ENCODE assay signal across 20 cellular contexts in the genomic region with DNA sequence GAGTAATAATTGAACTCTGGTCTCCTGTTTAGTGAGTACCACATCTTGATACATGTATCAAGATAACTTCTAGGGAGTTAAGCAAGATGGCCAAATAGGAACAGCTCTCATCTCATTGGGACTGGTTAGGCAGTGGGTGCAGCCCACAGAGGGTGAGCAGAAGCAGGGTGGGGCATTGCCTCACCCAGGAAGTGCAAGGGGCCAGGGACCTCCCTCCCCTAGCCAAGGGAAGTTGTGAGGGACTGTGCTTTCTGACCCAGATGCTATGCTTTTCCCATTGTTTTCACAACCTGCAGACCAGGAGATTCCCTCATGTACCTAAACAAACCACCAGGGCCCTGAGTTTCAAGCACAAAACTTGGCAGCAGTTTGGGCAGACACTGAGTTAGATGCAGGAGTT.
A peak's percentile ranks its signal among the peaks of the same experiment; 100 is the strongest.
DNase-seq lines count a peak whose midpoint lies in the region; ATAC-seq and TF ChIP-seq lines count a peak whose summit lies in the region.
"Had no signal": no experiment of that assay in that cellular context is flagged by ENCODE, and none has a peak within 500 bp of the region (broad histone marks: within the 10 kb centered on the region; RNA-seq: fewer than 3 reads in every experiment).

No MANE protein-coding gene starts in this region.

- TF ChIP-seq CTCF in thyroid gland (IDR thresholded peaks at IDR 0.05): no peak

- H3K27ac ChIP-seq in naive thymus-derived CD4-positive, alpha-beta T cell (ENCODE audit: low read depth, low read length): no peak overlapping the region
- no peak overlapping the region for H3K27ac ChIP-seq in thyroid gland
- H3K27ac ChIP-seq: epithelial cell of prostate, lower lobe of right lung, transverse colon had no signal

- no peaks in the 10 kb centered on the region for H3K36me3 ChIP-seq in naive thymus-derived CD4-positive, alpha-beta T cell (ENCODE audit: control insufficient read depth in 2 of 3, insufficient read depth in 3 of 3, low read length in 3 of 3)
- no peaks in the 10 kb centered on the region for H3K36me3 ChIP-seq in thyroid gland
- H3K36me3 ChIP-seq: BE2C, lower lobe of right lung, transverse colon had no signal

- TF ChIP-seq POLR2A in thyroid gland (IDR thresholded peaks at IDR 0.05): no peak

- H3K9me3 Mint-ChIP-seq in T-helper 1 cell treated with Interleukin-12 subunit alpha and Interleukin-12 subunit beta and Interleukin-4 antibody, amounts not matched to agents 30 μg/mL and 1 μg/mL, for 36 hours: peaks cover 49% of the 10 kb centered on the region
- peaks cover 62% of the 10 kb centered on the region for H3K9me3 Mint-ChIP-seq in activated T-helper 1 cell treated with anti-CD3 and anti-CD28 coated beads, Interleukin-12 subunit alpha, Interleukin-12 subunit beta, Interleukin-2, Interleukin-4 antibody, amounts not matched to agents 30 ng/mL and 10 ng/mL and 1 ng/mL, durations not matched to agents 14 hours and 24 hours and 36 hours
- H3K9me3 Mint-ChIP-seq in naive thymus-derived CD4-positive, alpha-beta T cell: peaks cover 1 to 42% (median 12%) of the 10 kb centered on the region in 11 donors

- peak overlapping the region; percentile 73 for H3K27ac Mint-ChIP-seq in T-helper 1 cell treated with Interleukin-12 subunit alpha and Interleukin-12 subunit beta and Interleukin-4 antibody, amounts not matched to agents 30 μg/mL and 1 μg/mL, for 36 hours
- peak overlapping the region; percentile 72 for H3K27ac Mint-ChIP-seq in activated T-helper 1 cell treated with anti-CD3 and anti-CD28 coated beads, Interleukin-12 subunit alpha, Interleukin-12 subunit beta, Interleukin-2, Interleukin-4 antibody, amounts not matched to agents 30 ng/mL and 10 ng/mL and 1 ng/mL, durations not matched to agents 14 hours and 24 hours and 36 hours
- peak overlapping the region in 1 of 9 donors; percentile 21 for H3K27ac Mint-ChIP-seq in naive thymus-derived CD4-positive, alpha-beta T cell
- H3K27ac Mint-ChIP-seq: activated B cell treated with CpG ODN at 0.5 μM for 24 hours; activated naive CD4-positive, alpha-beta T cell treated with anti-CD3 and anti-CD28 coated beads, Interleukin-2, amount 50 U/mL, for 24 hours; brain had no signal

- H3K4me1 ChIP-seq in naive thymus-derived CD4-positive, alpha-beta T cell (ENCODE audit: control insufficient read depth in 2 of 2, insufficient read depth in 2 of 2, low read length in 2 of 2): peaks cover 0 to 4% of the 10 kb centered on the region in 2 donors
- H3K4me1 ChIP-seq in thyroid gland: no peaks in the 10 kb centered on the region
- H3K4me1 ChIP-seq: BE2C, lower lobe of right lung, transverse colon had no signal

- DNase-seq in T-helper 1 cell: no peak
- DNase-seq in KG1 (lab: John Stamatoyannopoulos, UW): peak; percentile 85
- DNase-seq in activated T-helper 1 cell treated with anti-CD3 and anti-CD28 coated beads, Interleukin-12 subunit alpha, Interleukin-12 subunit beta, Interleukin-2, Interleukin-4 antibody, amounts not matched to agents 30 ng/mL and 10 ng/mL and 1 ng/mL, durations not matched to agents 14 hours and 24 hours and 36 hours (ENCODE audit: low spot score): no peak
- DNase-seq in naive thymus-derived CD4-positive, alpha-beta T cell: no peak
- DNase-seq in thyroid gland: no peak
- DNase-seq: 8988T, activated B cell treated with CpG ODN at 0.5 μM for 24 hours, BE2C, hippocampal formation, lower lobe of right lung, NCI-H1436 treated with DMSO at 0.1 percent for 48 hours, occipital lobe, OCI-M1 had no signal

- no peaks in the 10 kb centered on the region for H3K9me3 ChIP-seq in naive thymus-derived CD4-positive, alpha-beta T cell (ENCODE audit: control insufficient read depth in 2 of 3, low read length in 3 of 3)
- no peaks in the 10 kb centered on the region for H3K9me3 ChIP-seq in thyroid gland
- H3K9me3 ChIP-seq: BE2C, lower lobe of right lung, transverse colon had no signal

- no peaks in the 10 kb centered on the region for H3K27me3 ChIP-seq in naive thymus-derived CD4-positive, alpha-beta T cell (ENCODE audit: control insufficient read depth in 2 of 2, insufficient read depth in 2 of 2, low read length in 2 of 2)
- H3K27me3 ChIP-seq in thyroid gland: no peaks in the 10 kb centered on the region
- H3K27me3 ChIP-seq: BE2C, transverse colon had no signal

- no peak overlapping the region for H3K4me3 ChIP-seq in naive thymus-derived CD4-positive, alpha-beta T cell (ENCODE audit: low read length)
- H3K4me3 ChIP-seq in thyroid gland (replicated peaks in 1 of 3): no peak overlapping the region
- H3K4me3 ChIP-seq: lower lobe of right lung, transverse colon had no signal

- peaks cover 23% of the 10 kb centered on the region for H3K36me3 Mint-ChIP-seq in T-helper 1 cell treated with Interleukin-12 subunit alpha and Interleukin-12 subunit beta and Interleukin-4 antibody, amounts not matched to agents 30 μg/mL and 1 μg/mL, for 36 hours (ENCODE audit: low read depth)
- peaks cover 19% of the 10 kb centered on the region for H3K36me3 Mint-ChIP-seq in activated T-helper 1 cell treated with anti-CD3 and anti-CD28 coated beads, Interleukin-12 subunit alpha, Interleukin-12 subunit beta, Interleukin-2, Interleukin-4 antibody, amounts not matched to agents 30 ng/mL and 10 ng/mL and 1 ng/mL, durations not matched to agents 14 hours and 24 hours and 36 hours (ENCODE audit: low read depth)
- H3K36me3 Mint-ChIP-seq in naive thymus-derived CD4-positive, alpha-beta T cell: peaks cover 0 to 38% (median 0%) of the 10 kb centered on the region in 5 donors
- H3K36me3 Mint-ChIP-seq: activated naive CD4-positive, alpha-beta T cell treated with anti-CD3 and anti-CD28 coated beads, Interleukin-2, amount 50 U/mL, for 24 hours; brain had no signal

- POLR2A ChIA-PET in naive thymus-derived CD4-positive, alpha-beta T cell (lab: Charles Lee): no interaction called here

- H3K27me3 Mint-ChIP-seq in T-helper 1 cell treated with Interleukin-12 subunit alpha and Interleukin-12 subunit beta and Interleukin-4 antibody, amounts not matched to agents 30 μg/mL and 1 μg/mL, for 36 hours (ENCODE audit: low read depth): no peaks in the 10 kb centered on the region
- no peaks in the 10 kb centered on the region for H3K27me3 Mint-ChIP-seq in activated T-helper 1 cell treated with anti-CD3 and anti-CD28 coated beads, Interleukin-12 subunit alpha, Interleukin-12 subunit beta, Interleukin-2, Interleukin-4 antibody, amounts not matched to agents 30 ng/mL and 10 ng/mL and 1 ng/mL, durations not matched to agents 14 hours and 24 hours and 36 hours (ENCODE audit: insufficient read depth)
- peaks cover 0 to 6% (median 0%) of the 10 kb centered on the region in 5 donors for H3K27me3 Mint-ChIP-seq in naive thymus-derived CD4-positive, alpha-beta T cell

- intact Hi-C loops in activated T-helper 1 cell treated with anti-CD3 and anti-CD28 coated beads, Interleukin-12 subunit alpha, Interleukin-12 subunit beta, Interleukin-2, Interleukin-4 antibody, amounts not matched to agents 30 ng/mL and 10 ng/mL and 1 ng/mL, durations not matched to agents 14 hours and 24 hours and 36 hours (cut with micrococcal nuclease): loop anchor here (1.0 to 10.0 kb wide), 2 partner anchors 59 to 319 kb away; no protein-coding TSS in a partner anchor
- intact Hi-C loops in naive thymus-derived CD4-positive, alpha-beta T cell (cut with micrococcal nuclease): no loop called here
- intact Hi-C loops in thyroid gland (cut with DNase I): no loop called here

- H3K4me1 Mint-ChIP-seq in T-helper 1 cell treated with Interleukin-12 subunit alpha and Interleukin-12 subunit beta and Interleukin-4 antibody, amounts not matched to agents 30 μg/mL and 1 μg/mL, for 36 hours (ENCODE audit: low read depth): peaks cover 18% of the 10 kb centered on the region
- peaks cover 32% of the 10 kb centered on the region for H3K4me1 Mint-ChIP-seq in activated T-helper 1 cell treated with anti-CD3 and anti-CD28 coated beads, Interleukin-12 subunit alpha, Interleukin-12 subunit beta, Interleukin-2, Interleukin-4 antibody, amounts not matched to agents 30 ng/mL and 10 ng/mL and 1 ng/mL, durations not matched to agents 14 hours and 24 hours and 36 hours (ENCODE audit: low read depth)
- peaks cover 0 to 14% (median 0%) of the 10 kb centered on the region in 7 donors for H3K4me1 Mint-ChIP-seq in naive thymus-derived CD4-positive, alpha-beta T cell
- H3K4me1 Mint-ChIP-seq: activated naive CD4-positive, alpha-beta T cell treated with anti-CD3 and anti-CD28 coated beads, Interleukin-2, amount 50 U/mL, for 24 hours; brain had no signal

- no peak overlapping the region for H3K4me3 Mint-ChIP-seq in T-helper 1 cell treated with Interleukin-12 subunit alpha and Interleukin-12 subunit beta and Interleukin-4 antibody, amounts not matched to agents 30 μg/mL and 1 μg/mL, for 36 hours
- no peak overlapping the region for H3K4me3 Mint-ChIP-seq in activated T-helper 1 cell treated with anti-CD3 and anti-CD28 coated beads, Interleukin-12 subunit alpha, Interleukin-12 subunit beta, Interleukin-2, Interleukin-4 antibody, amounts not matched to agents 30 ng/mL and 10 ng/mL and 1 ng/mL, durations not matched to agents 14 hours and 24 hours and 36 hours
- H3K4me3 Mint-ChIP-seq in naive thymus-derived CD4-positive, alpha-beta T cell: no peak overlapping the region
- H3K4me3 Mint-ChIP-seq: activated B cell treated with CpG ODN at 0.5 μM for 24 hours; activated naive CD4-positive, alpha-beta T cell treated with anti-CD3 and anti-CD28 coated beads, Interleukin-2, amount 50 U/mL, for 24 hours; brain had no signal

- peak; percentile 8 for ATAC-seq in naive thymus-derived CD4-positive, alpha-beta T cell
- ATAC-seq in GM18861 (IDR thresholded peaks at IDR 0.05; ENCODE audit: unreplicated experiment) (no peak), HG03039 (IDR thresholded peaks at IDR 0.05; ENCODE audit: unreplicated experiment) (no peak)

- CTCF ChIA-PET in naive thymus-derived CD4-positive, alpha-beta T cell (lab: Charles Lee): no interaction called here
